22 cellular contexts compared by ENCODE assay signal in genomic region chr3:43239755-43240154, GRCh38. TPM values are rescaled to one million over a fixed set of nuclear protein-coding genes. Genes with fewer than 3 reads are reported as not detected.
DNase-seq lines count a peak whose midpoint lies in the region; ATAC-seq, FAIRE-seq and TF ChIP-seq lines count a peak whose summit lies in the region.
"Had no signal": no experiment of that assay in that cellular context is flagged by ENCODE, and none has a peak within 500 bp of the region (broad histone marks: within the 10 kb centered on the region; RNA-seq: fewer than 3 reads in every experiment).

No MANE protein-coding gene starts in this region.

- no peak for TF ChIP-seq POLR2A in suprapubic skin (IDR thresholded peaks at IDR 0.05)

- H3K27me3 Mint-ChIP-seq in T-helper 17 cell, result no peaks in the 10 kb centered on the region
- H3K27me3 Mint-ChIP-seq in activated naive CD4-positive, alpha-beta T cell treated with anti-CD3 and anti-CD28 coated beads, Interleukin-2, amount 10 ng/mL, durations not matched to agents 7 days and 5 days, result peaks cover 3% of the 10 kb centered on the region

- H3K4me1 ChIP-seq in keratinocyte (ENCODE audit: control insufficient read depth, extremely low read depth, insufficient read depth, low read length) (peaks cover 30% of the 10 kb centered on the region), suprapubic skin (peaks cover 18% of the 10 kb centered on the region)

- H3K9ac ChIP-seq in keratinocyte (ENCODE audit: control insufficient read depth, extremely low read depth, insufficient read depth, low read length), result no peak overlapping the region
- H3K9ac ChIP-seq: BLaER1 had no signal

- 70% methylated on average over 3 of the region's 3 CpGs for WGBS in suprapubic skin

- H3K27ac Mint-ChIP-seq in T-helper 17 cell, result no peak overlapping the region
- no peak overlapping the region for H3K27ac Mint-ChIP-seq in activated naive CD4-positive, alpha-beta T cell treated with anti-CD3 and anti-CD28 coated beads, Interleukin-2, amount 10 ng/mL, durations not matched to agents 7 days and 5 days
- H3K27ac Mint-ChIP-seq: B cell; CD8-positive, alpha-beta T cell; GM23338; H9 had no signal

- DNase-seq in T-helper 17 cell (no peak), epithelial cell of esophagus (ENCODE audit: low read depth) (peak; percentile 52), keratinocyte (ENCODE audit: low read depth, low spot score) (no peak), suprapubic skin (ENCODE audit: low spot score in 2 of 2) (no peak), HTR-8/SVneo (ENCODE audit: insufficient read length, low spot score) (no peak), islet precursor cell (no peak)
- no peak for DNase-seq in activated naive CD4-positive, alpha-beta T cell treated with anti-CD3 and anti-CD28 coated beads, Interleukin-2, amount 10 ng/mL, durations not matched to agents 7 days and 5 days
- DNase-seq: CD4-positive, CD25-positive, alpha-beta regulatory T cell; CD8-positive, alpha-beta T cell; DMS 273 treated with DMSO at 0.1 percent for 48 hours; DMS79; EL; GDM1; H9 had no signal

- H3K9me3 ChIP-seq in T-helper 17 cell (ENCODE audit: control insufficient read depth, low read length, poor library complexity, severe bottlenecking), result no peaks in the 10 kb centered on the region
- peaks cover 2% of the 10 kb centered on the region for H3K9me3 ChIP-seq in keratinocyte (ENCODE audit: control insufficient read depth, low read depth, low read length)
- H3K9me3 ChIP-seq in suprapubic skin, result no peaks in the 10 kb centered on the region

- no peak overlapping the region for H2AFZ ChIP-seq in keratinocyte (ENCODE audit: control insufficient read depth, low read length)
- H2AFZ ChIP-seq: GM23338 had no signal

- dilution Hi-C loops in keratinocyte (cut with MboI; ENCODE audit: extremely low pct_ligation_motif_present, low sequenced_read_pairs), result no loop called here

- no peak overlapping the region for H3K4me2 ChIP-seq in keratinocyte (ENCODE audit: control insufficient read depth, extremely low read depth, insufficient read depth, low read depth, low read length)
- H3K4me2 ChIP-seq: BLaER1, GM23338 had no signal

- H3K36me3 Mint-ChIP-seq in T-helper 17 cell (ENCODE audit: low read depth), result peaks cover 2% of the 10 kb centered on the region
- peaks cover 9% of the 10 kb centered on the region for H3K36me3 Mint-ChIP-seq in activated naive CD4-positive, alpha-beta T cell treated with anti-CD3 and anti-CD28 coated beads, Interleukin-2, amount 10 ng/mL, durations not matched to agents 7 days and 5 days
- H3K36me3 Mint-ChIP-seq: CD8-positive, alpha-beta T cell had no signal

- no peak overlapping the region for H3K27ac ChIP-seq in keratinocyte (ENCODE audit: control insufficient read depth, insufficient read depth, low read length)
- peak overlapping the region; percentile 48 for H3K27ac ChIP-seq in suprapubic skin
- H3K27ac ChIP-seq: BLaER1, C4-2B had no signal

- TF ChIP-seq EP300 in suprapubic skin (IDR thresholded peaks at IDR 0.05), result no peak

- H3K27me3 ChIP-seq in keratinocyte (ENCODE audit: control insufficient read depth, extremely low read depth, insufficient read depth, low read length) (no peaks in the 10 kb centered on the region), suprapubic skin (no peaks in the 10 kb centered on the region)
- H3K27me3 ChIP-seq: BLaER1 had no signal

- no peaks in the 10 kb centered on the region for H3K36me3 ChIP-seq in keratinocyte (ENCODE audit: control insufficient read depth in 2 of 2, extremely low read depth in 1 of 2, insufficient read depth in 2 of 2, low read length in 2 of 2)
- no peaks in the 10 kb centered on the region for H3K36me3 ChIP-seq in suprapubic skin
- H3K36me3 ChIP-seq: BLaER1 had no signal

- H4K20me1 ChIP-seq in keratinocyte (ENCODE audit: control insufficient read depth, extremely low read depth, insufficient read depth, low read length), result no peaks in the 10 kb centered on the region
- H4K20me1 ChIP-seq: BLaER1 had no signal

- H3K4me3 ChIP-seq in epithelial cell of esophagus (ENCODE audit: low read length), result no peak overlapping the region
- no peak overlapping the region for H3K4me3 ChIP-seq in keratinocyte (ENCODE audit: control insufficient read depth in 2 of 3, extremely low read depth in 1 of 3, insufficient read depth in 2 of 3, low read depth in 1 of 3, low read length in 3 of 3)
- no peak overlapping the region for H3K4me3 ChIP-seq in suprapubic skin
- H3K4me3 ChIP-seq: BLaER1, GM12878, GM23338 had no signal

- ATAC-seq in T-helper 17 cell, result no peak
- ATAC-seq: CD8-positive, alpha-beta T cell; GM12878; GM23338; HCT116 had no signal

- peak overlapping the region; percentile 56 for H3K4me3 Mint-ChIP-seq in T-helper 17 cell
- H3K4me3 Mint-ChIP-seq in activated naive CD4-positive, alpha-beta T cell treated with anti-CD3 and anti-CD28 coated beads, Interleukin-2, amount 10 ng/mL, durations not matched to agents 7 days and 5 days, result no peak overlapping the region
- H3K4me3 Mint-ChIP-seq: B cell; CD4-positive, CD25-positive, alpha-beta regulatory T cell; CD8-positive, alpha-beta T cell; GM23338; H9 had no signal

- H3K79me2 ChIP-seq in keratinocyte (ENCODE audit: control insufficient read depth, insufficient read depth, low read length), result no peaks in the 10 kb centered on the region

- peaks cover 23% of the 10 kb centered on the region for H3K4me1 Mint-ChIP-seq in T-helper 17 cell
- peaks cover 25% of the 10 kb centered on the region for H3K4me1 Mint-ChIP-seq in activated naive CD4-positive, alpha-beta T cell treated with anti-CD3 and anti-CD28 coated beads, Interleukin-2, amount 10 ng/mL, durations not matched to agents 7 days and 5 days
- H3K4me1 Mint-ChIP-seq: GM23338, H9 had no signal

- FAIRE-seq in keratinocyte (lab: Jason Lieb, UNC) (peak; percentile 76), HTR-8/SVneo (lab: Jason Lieb, UNC) (no peak)
- FAIRE-seq: D721Med, GM12878, GM19239 had no signal

- TF ChIP-seq CTCF in epithelial cell of esophagus (IDR thresholded peaks at IDR 0.05; ENCODE audit: insufficient read depth, low read depth, low read length, missing control alignments) (peak; percentile 2), keratinocyte (optimal IDR thresholded peaks at IDR 0.05 in 1 of 3, IDR thresholded peaks at IDR 0.05 in 1 of 3, conservative IDR thresholded peaks at IDR 0.05 in 1 of 3; ENCODE audit: extremely low read depth in 1 of 3, insufficient read depth in 2 of 3, low read length in 3 of 3) (peak in 1 of 3 experiments; percentile 21), suprapubic skin (IDR thresholded peaks at IDR 0.05) (no peak)

- no peaks in the 10 kb centered on the region for H3K9me1 ChIP-seq in keratinocyte (ENCODE audit: control insufficient read depth, extremely low read depth, insufficient read depth, low read length)

- CTCF ChIA-PET in activated naive CD4-positive, alpha-beta T cell treated with anti-CD3 and anti-CD28 coated beads, Interleukin-2, amount 10 ng/mL, durations not matched to agents 7 days and 5 days (lab: Charles Lee), result no interaction called here

- peaks cover 29% of the 10 kb centered on the region for H3K9me3 Mint-ChIP-seq in activated naive CD4-positive, alpha-beta T cell treated with anti-CD3 and anti-CD28 coated beads, Interleukin-2, amount 10 ng/mL, durations not matched to agents 7 days and 5 days
- H3K9me3 Mint-ChIP-seq: CD8-positive, alpha-beta T cell had no signal

RNA-seq across cellular contexts. Expression of gene SNRK, which starts 46.6 kb away (rescaled TPM):
- total RNA-seq in T-helper 17 cell (100 to 1,000 TPM; 127 to 159 TPM), suprapubic skin (100 to 1,000 TPM; 107 to 213 (median 177) TPM)
- polyA plus RNA-seq in keratinocyte, result 9.4 to 15.7 TPM (median 11.5 TPM) in 3 replicates
- polyA plus RNA-seq in keratinocyte (2011; ENCODE audit: low read depth), result 9.4 TPM
- polyA plus RNA-seq in keratinocyte (2011; cell fraction: cytosol; rRNA removed), result 6.0 and 8.6 TPM in 2 replicates
- 15.5 and 16.8 TPM in 2 replicates for polyA plus RNA-seq in keratinocyte (2011; cell fraction: nucleus; rRNA removed)
- polyA plus RNA-seq in keratinocyte (2012; ENCODE audit: low replicate concordance), result 10.1 and 13.6 TPM in 2 replicates
- polyA minus RNA-seq in keratinocyte, result 34.0 to 53.3 TPM (median 37.1 TPM) in 3 replicates
- 23.0 TPM for polyA minus RNA-seq in keratinocyte (2011; cell fraction: cytosol; rRNA and poly(A)+ RNA removed)
- 18.5 and 37.1 TPM in 2 replicates for polyA minus RNA-seq in keratinocyte (2011; cell fraction: nucleus; rRNA and poly(A)+ RNA removed)
